ENCODE assay signal across 9 cellular contexts in the genomic region with DNA sequence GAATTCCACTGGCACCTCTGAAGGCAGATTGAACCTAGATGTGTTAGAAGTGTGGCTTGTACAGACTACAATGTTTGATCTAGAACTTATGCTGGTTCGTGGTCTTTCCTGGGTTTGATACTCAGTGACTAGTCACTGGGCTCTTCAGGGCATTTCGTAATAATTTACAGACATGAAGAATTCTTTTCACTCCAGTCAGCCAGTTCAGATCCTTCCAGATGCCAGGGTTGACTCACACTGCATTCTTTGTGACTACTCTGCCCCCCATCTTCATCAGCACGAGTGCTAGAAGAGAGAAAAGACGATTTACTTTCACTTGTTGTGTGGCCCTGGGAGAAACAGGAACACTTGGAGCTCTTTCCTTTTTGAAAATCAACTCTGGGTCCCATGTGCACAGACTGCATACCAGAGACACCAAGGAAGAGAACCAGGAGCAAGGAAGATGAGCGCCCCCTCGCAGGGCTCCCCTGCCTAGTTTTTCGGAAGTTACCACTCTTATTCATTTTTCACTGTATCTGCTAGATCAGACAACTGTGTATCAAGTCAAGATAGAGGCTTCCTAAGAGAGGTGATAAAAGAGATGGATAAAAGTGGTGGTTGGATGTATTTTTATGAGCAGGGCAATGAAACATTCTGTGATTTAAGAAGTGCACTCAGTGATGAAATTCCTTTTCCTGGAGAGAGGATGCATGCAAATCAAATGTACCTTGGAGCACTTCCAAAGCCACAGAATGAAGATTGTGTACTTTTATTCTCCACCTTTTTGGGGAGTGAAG. TPM values are rescaled to one million over a fixed set of nuclear protein-coding genes. Genes with fewer than 3 reads are reported as not detected.
DNase-seq lines count a peak whose midpoint lies in the region; ATAC-seq and TF ChIP-seq lines count a peak whose summit lies in the region.
"Had no signal": no experiment of that assay in that cellular context is flagged by ENCODE, and none has a peak within 500 bp of the region (broad histone marks: within the 10 kb centered on the region; RNA-seq: fewer than 3 reads in every experiment).

No MANE protein-coding gene starts in this region.

- H3F3A ChIP-seq in Loucy (ENCODE audit: low read depth) = no peaks in the 10 kb centered on the region

- H3K4me1 ChIP-seq in Loucy (ENCODE audit: insufficient read depth, low read length, poor library complexity, severe bottlenecking) = peaks cover 26% of the 10 kb centered on the region

- ATAC-seq in GM21576 (IDR thresholded peaks at IDR 0.05; ENCODE audit: unreplicated experiment) = no peak
- no peak for ATAC-seq in HG03045 (IDR thresholded peaks at IDR 0.05; ENCODE audit: unreplicated experiment)

- no peaks in the 10 kb centered on the region for H3K27me3 ChIP-seq in Loucy (ENCODE audit: insufficient read depth, low read length, poor library complexity, severe bottlenecking)

- peaks cover 15% of the 10 kb centered on the region for H4K20me1 ChIP-seq in Loucy (ENCODE audit: insufficient read depth, low read length, poor library complexity, severe bottlenecking)

- H3K9ac ChIP-seq in Loucy (ENCODE audit: low read depth, low read length, poor library complexity, severe bottlenecking) = peak overlapping the region; percentile 26

- H3K9me2 ChIP-seq in Loucy (replicated peaks; ENCODE audit: low read depth, low read length) = no peaks in the 10 kb centered on the region

- no peak overlapping the region for H2AFZ ChIP-seq in Loucy (ENCODE audit: low read length)

- H3K4me3 ChIP-seq in Loucy (ENCODE audit: low read length, poor library complexity, severe bottlenecking) = no peak overlapping the region

- no peaks in the 10 kb centered on the region for H3K36me3 ChIP-seq in Loucy (ENCODE audit: insufficient read depth, low read length)

- peaks cover 93% of the 10 kb centered on the region for H3K79me2 ChIP-seq in Loucy (ENCODE audit: insufficient read depth, low read length)

- H3K4me2 ChIP-seq in Loucy (ENCODE audit: low read depth, low read length, poor library complexity, severe bottlenecking) = peak overlapping the region; percentile 13

- no peak for TF ChIP-seq CTCF in Loucy (conservative IDR thresholded peaks at IDR 0.05; ENCODE audit: low read length)

- peak; percentile 94 for DNase-seq in AG08395 (ENCODE audit: low spot score)
- peak; percentile 98 for DNase-seq in dedifferentiated amniotic fluid mesenchymal stem cell (ENCODE audit: extremely low spot score)
- DNase-seq in mucosa of gallbladder (ENCODE audit: low spot score) = peak; percentile 56
- no peak for DNase-seq in COLO668 (lab: John Stamatoyannopoulos, UW; ENCODE audit: unreplicated experiment)
- no peak for DNase-seq in NCI-H526 treated with DMSO at 0.1 percent for 48 hours (lab: John Stamatoyannopoulos, UW)
- DNase-seq: NCI-H1930 had no signal

- no peaks in the 10 kb centered on the region for H3K9me3 ChIP-seq in Loucy (ENCODE audit: insufficient read depth, low read depth, low read length)

RNA-seq across cellular contexts. Expression of a gene that starts 33.5 kb away (rescaled TPM):
- 89.1 TPM for total RNA-seq in mucosa of gallbladder

Comparison
In these comparisons a context has a peak if more than half of its experiments do, and no peak if none do; other contexts are left out.
1. DNase-seq: peak in AG08395 (single experiment), dedifferentiated amniotic fluid mesenchymal stem cell (single experiment) and mucosa of gallbladder (single experiment); none in COLO668 (single experiment) and NCI-H526 treated with DMSO at 0.1 percent for 48 hours (single experiment).